8 cellular contexts compared by ENCODE assay signal in the genomic region with DNA sequence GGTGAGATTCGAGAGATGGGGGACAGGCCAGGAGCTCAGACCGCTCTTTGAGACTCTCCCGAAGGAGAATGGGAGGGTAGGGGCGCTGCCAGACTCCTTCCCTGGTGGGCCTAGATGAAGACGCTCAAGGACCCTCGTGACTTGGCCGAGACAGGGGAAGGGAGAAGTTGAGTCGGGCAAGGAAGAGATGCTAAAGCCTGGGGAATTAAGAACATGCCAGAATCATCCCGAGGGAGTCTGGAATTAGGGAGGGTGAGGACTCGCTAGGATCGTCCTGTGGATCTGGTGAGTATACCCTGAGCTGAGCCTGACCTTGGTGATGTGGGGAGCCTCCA. TPM values are rescaled to one million over a fixed set of nuclear protein-coding genes. Genes with fewer than 3 reads are reported as not detected.
A peak's percentile ranks its signal among the peaks of the same experiment; 100 is the strongest.
DNase-seq lines count a peak whose midpoint lies in the region; ATAC-seq and TF ChIP-seq lines count a peak whose summit lies in the region.

No MANE protein-coding gene starts in this region.

- H3K4me3 ChIP-seq in kidney epithelial cell (ENCODE audit: low read depth, low read length) (peak overlapping the region; percentile 75), thoracic aorta (peak overlapping the region; percentile 75)

- H3K27ac Mint-ChIP-seq in activated T-helper 17 cell treated with anti-CD3 and anti-CD28 coated beads, Interleukin-2, amount 50 U/mL, for 72 hours = peak overlapping the region; percentile 92

- H3K4me3 Mint-ChIP-seq in activated T-cell treated with anti-CD3 and anti-CD28 coated beads, Interleukin-2, amount 50 U/mL, for 4 hours = peak overlapping the region; percentile 82
- H3K4me3 Mint-ChIP-seq in activated T-helper 17 cell treated with anti-CD3 and anti-CD28 coated beads, Interleukin-2, amount 50 U/mL, for 72 hours = peak overlapping the region; percentile 94

- peaks cover 12 to 21% of the 10 kb centered on the region in 2 donors for H3K4me1 ChIP-seq in thoracic aorta (ENCODE audit: control insufficient read depth in 1 of 2, low read depth in 2 of 2)

- DNase-seq in activated T-cell treated with anti-CD3 and anti-CD28 coated beads, Interleukin-2, amount 50 U/mL, for 4 hours = no peak
- no peak for DNase-seq in activated T-cell treated with anti-CD3 and anti-CD28 coated beads, Interleukin-2, amount 50 U/mL, for 48 hours
- no peak for DNase-seq in kidney epithelial cell (ENCODE audit: low read depth)
- DNase-seq in thoracic aorta (ENCODE audit: low spot score) = no peak
- DNase-seq in COR-L47 (lab: John Stamatoyannopoulos, UW) = no peak
- no peak for DNase-seq in GM13977 (ENCODE audit: low spot score)
- DNase-seq in NCI-H2081 treated with DMSO at 0.1 percent for 48 hours (lab: John Stamatoyannopoulos, UW) = no peak

- no peaks in the 10 kb centered on the region for H3K9me3 ChIP-seq in thoracic aorta

- ATAC-seq in activated T-cell treated with anti-CD3 and anti-CD28 coated beads, Interleukin-2, amount 50 U/mL, for 4 hours = no peak
- no peak for ATAC-seq in activated T-helper 17 cell treated with anti-CD3 and anti-CD28 coated beads, Interleukin-2, amount 50 U/mL, for 72 hours (replicated peaks)
- no peak for ATAC-seq in thoracic aorta (ENCODE audit: insufficient number of reproducible peaks, low FRiP score, low read depth)

- peaks cover 16% of the 10 kb centered on the region for H3K4me1 Mint-ChIP-seq in activated T-cell treated with anti-CD3 and anti-CD28 coated beads, Interleukin-2, amount 50 U/mL, for 4 hours (ENCODE audit: low read depth)
- no peaks in the 10 kb centered on the region for H3K4me1 Mint-ChIP-seq in activated T-helper 17 cell treated with anti-CD3 and anti-CD28 coated beads, Interleukin-2, amount 50 U/mL, for 72 hours

- in situ Hi-C loops in GM13977 (cut with MboI; ENCODE audit: low pct_unique_long_range_greater_than_20kb, low sequenced_read_pairs, unreplicated experiment) = no loop called here

- H3K27me3 ChIP-seq in kidney epithelial cell (ENCODE audit: control insufficient read depth, insufficient read depth, low read length) = no peaks in the 10 kb centered on the region
- no peaks in the 10 kb centered on the region for H3K27me3 ChIP-seq in thoracic aorta (replicated peaks; ENCODE audit: insufficient read depth)

- H3K36me3 ChIP-seq in kidney epithelial cell (ENCODE audit: control insufficient read depth, insufficient read depth, low read length) (peaks cover 5% of the 10 kb centered on the region), thoracic aorta (peaks cover 27% of the 10 kb centered on the region)

- peaks cover 23% of the 10 kb centered on the region for H3K36me3 Mint-ChIP-seq in activated T-cell treated with anti-CD3 and anti-CD28 coated beads, Interleukin-2, amount 50 U/mL, for 4 hours (ENCODE audit: insufficient read depth)
- H3K36me3 Mint-ChIP-seq in activated T-helper 17 cell treated with anti-CD3 and anti-CD28 coated beads, Interleukin-2, amount 50 U/mL, for 72 hours (ENCODE audit: low read depth) = peaks cover 87% of the 10 kb centered on the region

- no peak for TF ChIP-seq CTCF in kidney epithelial cell (IDR thresholded peaks at IDR 0.05; ENCODE audit: insufficient read depth, low read length, poor library complexity, severe bottlenecking)
- no peak for TF ChIP-seq CTCF in thoracic aorta (IDR thresholded peaks at IDR 0.05)
- no peak for TF ChIP-seq CTCF in GM13977 (IDR thresholded peaks at IDR 0.05; ENCODE audit: extremely low read depth, insufficient read depth, missing control alignments)

- no peaks in the 10 kb centered on the region for H3K27me3 Mint-ChIP-seq in activated T-cell treated with anti-CD3 and anti-CD28 coated beads, Interleukin-2, amount 50 U/mL, for 4 hours (ENCODE audit: low read depth)
- H3K27me3 Mint-ChIP-seq in activated T-helper 17 cell treated with anti-CD3 and anti-CD28 coated beads, Interleukin-2, amount 50 U/mL, for 72 hours = no peaks in the 10 kb centered on the region

- no peak overlapping the region for H3K27ac ChIP-seq in thoracic aorta

- H3K9me3 Mint-ChIP-seq in activated T-cell treated with anti-CD3 and anti-CD28 coated beads, Interleukin-2, amount 50 U/mL, for 4 hours = no peaks in the 10 kb centered on the region
- no peaks in the 10 kb centered on the region for H3K9me3 Mint-ChIP-seq in activated T-helper 17 cell treated with anti-CD3 and anti-CD28 coated beads, Interleukin-2, amount 50 U/mL, for 72 hours

RNA-seq across cellular contexts. Expression of a gene that starts 0.5 kb away (rescaled TPM):
- 10 to 100 TPM; 10.5 to 19.4 (median 18.4) TPM for total RNA-seq in activated T-cell treated with anti-CD3 and anti-CD28 coated beads, Interleukin-2, amount 50 U/mL, for 4 hours
- total RNA-seq in activated T-helper 17 cell treated with anti-CD3 and anti-CD28 coated beads, Interleukin-2, amount 50 U/mL, for 72 hours = 100 to 1,000 TPM; 209 to 224 TPM
- 25.9 and 31.3 TPM in 2 replicates for total RNA-seq in kidney epithelial cell
- total RNA-seq in thoracic aorta = not detected

RNA-seq across cellular contexts. Expression of a gene that starts 14.1 kb away (rescaled TPM):
- total RNA-seq in activated T-cell treated with anti-CD3 and anti-CD28 coated beads, Interleukin-2, amount 50 U/mL, for 4 hours = not detected
- total RNA-seq in activated T-helper 17 cell treated with anti-CD3 and anti-CD28 coated beads, Interleukin-2, amount 50 U/mL, for 72 hours = under 1 TPM in 1 of 2 donors, not detected in 1; 0.37 TPM
- total RNA-seq in kidney epithelial cell (not detected in 2 replicates), thoracic aorta (not detected)

RNA-seq across cellular contexts. Expression of a gene that starts 20.6 kb away (rescaled TPM):
- under 1 TPM; 0.83 to 0.98 (median 0.87) TPM for total RNA-seq in activated T-cell treated with anti-CD3 and anti-CD28 coated beads, Interleukin-2, amount 50 U/mL, for 4 hours
- total RNA-seq in activated T-helper 17 cell treated with anti-CD3 and anti-CD28 coated beads, Interleukin-2, amount 50 U/mL, for 72 hours = 1 to 10 TPM; 2.2 to 2.6 TPM
- total RNA-seq in kidney epithelial cell (24.7 and 28.4 TPM in 2 replicates), thoracic aorta (100 to 1,000 TPM in 1 of 2 donors, 10 to 100 TPM in 1; 78.2 to 133 TPM)

RNA-seq across cellular contexts. Expression of a gene that starts 21.2 kb away (rescaled TPM):
- total RNA-seq in activated T-cell treated with anti-CD3 and anti-CD28 coated beads, Interleukin-2, amount 50 U/mL, for 4 hours = 10 to 100 TPM; 33.9 to 39.6 (median 38.5) TPM
- total RNA-seq in activated T-helper 17 cell treated with anti-CD3 and anti-CD28 coated beads, Interleukin-2, amount 50 U/mL, for 72 hours = 10 to 100 TPM; 13.0 to 26.2 TPM
- 46.7 and 48.2 TPM in 2 replicates for total RNA-seq in kidney epithelial cell
- total RNA-seq in thoracic aorta = 10 to 100 TPM; 15.3 to 31.4 TPM

RNA-seq across cellular contexts. Expression of a gene that starts 21.3 kb away (rescaled TPM):
- not detected for total RNA-seq in activated T-cell treated with anti-CD3 and anti-CD28 coated beads, Interleukin-2, amount 50 U/mL, for 4 hours
- total RNA-seq in activated T-helper 17 cell treated with anti-CD3 and anti-CD28 coated beads, Interleukin-2, amount 50 U/mL, for 72 hours = not detected
- total RNA-seq in kidney epithelial cell = not detected in 2 replicates
- total RNA-seq in thoracic aorta = not detected

Comparison
In these comparisons a context has a peak if more than half of its experiments do, and no peak if none do; other contexts are left out.
1. RNA of a gene that starts 0.5 kb away (total RNA-seq): 209 to 224 TPM in activated T-helper 17 cell treated with anti-CD3 and anti-CD28 coated beads, Interleukin-2, amount 50 U/mL, for 72 hours, 25.9 to 31.3 TPM in kidney epithelial cell and 10.5 to 19.4 TPM in activated T-cell treated with anti-CD3 and anti-CD28 coated beads, Interleukin-2, amount 50 U/mL, for 4 hours; not detected in thoracic aorta; every median in the first group is over 10 times any median in the second.